1 cellular context compared by ENCODE assay signal in the genomic region with DNA sequence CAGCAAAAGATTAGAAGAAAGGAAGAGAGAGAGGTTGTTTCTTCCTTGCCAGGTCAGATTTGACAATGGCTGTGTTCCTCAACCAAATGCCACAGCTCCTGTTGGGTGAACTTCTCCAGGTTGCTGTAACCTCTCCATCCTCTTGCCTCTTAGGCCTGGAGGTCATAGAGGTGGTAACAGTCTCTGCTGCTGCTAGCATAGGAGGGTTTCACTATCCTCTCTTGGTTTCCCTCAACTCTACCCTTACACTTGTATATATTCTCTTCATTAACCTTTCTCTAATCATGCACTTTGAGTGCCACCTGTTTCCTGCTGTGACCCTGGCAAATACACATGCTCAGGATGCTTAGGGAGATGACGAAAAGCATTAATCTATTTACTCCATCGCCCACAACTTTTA.
TF ChIP-seq lines count a peak whose summit lies in the region.

No MANE protein-coding gene starts in this region.

TF ChIP-seq in GM23338, 12 proteins besides CTCF, POLR2A, EP300 and RAD21 (continued from another document):
- TF ChIP-seq, protein P1, sequence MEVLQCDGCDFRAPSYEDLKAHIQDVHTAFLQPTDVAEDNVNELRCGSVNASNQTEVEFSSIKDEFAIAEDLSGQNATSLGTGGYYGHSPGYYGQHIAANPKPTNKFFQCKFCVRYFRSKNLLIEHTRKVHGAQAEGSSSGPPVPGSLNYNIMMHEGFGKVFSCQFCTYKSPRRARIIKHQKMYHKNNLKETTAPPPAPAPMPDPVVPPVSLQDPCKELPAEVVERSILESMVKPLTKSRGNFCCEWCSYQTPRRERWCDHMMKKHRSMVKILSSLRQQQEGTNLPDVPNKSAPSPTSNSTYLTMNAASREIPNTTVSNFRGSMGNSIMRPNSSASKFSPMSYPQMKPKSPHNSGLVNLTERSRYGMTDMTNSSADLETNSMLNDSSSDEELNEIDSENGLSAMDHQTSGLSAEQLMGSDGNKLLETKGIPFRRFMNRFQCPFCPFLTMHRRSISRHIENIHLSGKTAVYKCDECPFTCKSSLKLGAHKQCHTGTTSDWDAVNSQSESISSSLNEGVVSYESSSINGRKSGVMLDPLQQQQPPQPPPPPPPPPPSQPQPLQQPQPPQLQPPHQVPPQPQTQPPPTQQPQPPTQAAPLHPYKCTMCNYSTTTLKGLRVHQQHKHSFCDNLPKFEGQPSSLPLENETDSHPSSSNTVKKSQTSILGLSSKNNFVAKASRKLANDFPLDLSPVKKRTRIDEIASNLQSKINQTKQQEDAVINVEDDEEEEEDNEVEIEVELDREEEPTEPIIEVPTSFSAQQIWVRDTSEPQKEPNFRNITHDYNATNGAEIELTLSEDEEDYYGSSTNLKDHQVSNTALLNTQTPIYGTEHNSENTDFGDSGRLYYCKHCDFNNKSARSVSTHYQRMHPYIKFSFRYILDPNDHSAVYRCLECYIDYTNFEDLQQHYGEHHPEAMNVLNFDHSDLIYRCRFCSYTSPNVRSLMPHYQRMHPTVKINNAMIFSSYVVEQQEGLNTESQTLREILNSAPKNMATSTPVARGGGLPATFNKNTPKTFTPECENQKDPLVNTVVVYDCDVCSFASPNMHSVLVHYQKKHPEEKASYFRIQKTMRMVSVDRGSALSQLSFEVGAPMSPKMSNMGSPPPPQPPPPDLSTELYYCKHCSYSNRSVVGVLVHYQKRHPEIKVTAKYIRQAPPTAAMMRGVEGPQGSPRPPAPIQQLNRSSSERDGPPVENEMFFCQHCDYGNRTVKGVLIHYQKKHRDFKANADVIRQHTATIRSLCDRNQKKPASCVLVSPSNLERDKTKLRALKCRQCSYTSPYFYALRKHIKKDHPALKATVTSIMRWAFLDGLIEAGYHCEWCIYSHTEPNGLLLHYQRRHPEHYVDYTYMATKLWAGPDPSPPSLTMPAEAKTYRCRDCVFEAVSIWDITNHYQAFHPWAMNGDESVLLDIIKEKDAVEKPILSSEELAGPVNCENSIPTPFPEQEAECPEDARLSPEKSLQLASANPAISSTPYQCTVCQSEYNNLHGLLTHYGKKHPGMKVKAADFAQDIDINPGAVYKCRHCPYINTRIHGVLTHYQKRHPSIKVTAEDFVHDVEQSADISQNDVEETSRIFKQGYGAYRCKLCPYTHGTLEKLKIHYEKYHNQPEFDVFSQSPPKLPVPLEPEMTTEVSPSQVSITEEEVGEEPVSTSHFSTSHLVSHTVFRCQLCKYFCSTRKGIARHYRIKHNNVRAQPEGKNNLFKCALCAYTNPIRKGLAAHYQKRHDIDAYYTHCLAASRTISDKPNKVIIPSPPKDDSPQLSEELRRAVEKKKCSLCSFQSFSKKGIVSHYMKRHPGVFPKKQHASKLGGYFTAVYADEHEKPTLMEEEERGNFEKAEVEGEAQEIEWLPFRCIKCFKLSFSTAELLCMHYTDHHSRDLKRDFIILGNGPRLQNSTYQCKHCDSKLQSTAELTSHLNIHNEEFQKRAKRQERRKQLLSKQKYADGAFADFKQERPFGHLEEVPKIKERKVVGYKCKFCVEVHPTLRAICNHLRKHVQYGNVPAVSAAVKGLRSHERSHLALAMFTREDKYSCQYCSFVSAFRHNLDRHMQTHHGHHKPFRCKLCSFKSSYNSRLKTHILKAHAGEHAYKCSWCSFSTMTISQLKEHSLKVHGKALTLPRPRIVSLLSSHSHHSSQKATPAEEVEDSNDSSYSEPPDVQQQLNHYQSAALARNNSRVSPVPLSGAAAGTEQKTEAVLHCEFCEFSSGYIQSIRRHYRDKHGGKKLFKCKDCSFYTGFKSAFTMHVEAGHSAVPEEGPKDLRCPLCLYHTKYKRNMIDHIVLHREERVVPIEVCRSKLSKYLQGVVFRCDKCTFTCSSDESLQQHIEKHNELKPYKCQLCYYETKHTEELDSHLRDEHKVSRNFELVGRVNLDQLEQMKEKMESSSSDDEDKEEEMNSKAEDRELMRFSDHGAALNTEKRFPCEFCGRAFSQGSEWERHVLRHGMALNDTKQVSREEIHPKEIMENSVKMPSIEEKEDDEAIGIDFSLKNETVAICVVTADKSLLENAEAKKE (CRISPR knock-in tag; IDR thresholded peaks at IDR 0.05) = no peak
- no peak for TF ChIP-seq ZNF331 (CRISPR knock-in tag; IDR thresholded peaks at IDR 0.05; ENCODE audit: low read depth)
- TF ChIP-seq EZH2phosphoT487 (IDR thresholded peaks at IDR 0.05; ENCODE audit: unreplicated experiment) = no peak
TF ChIP-seq in GM23338: peak in this region for 0.
